In the genomic region with DNA sequence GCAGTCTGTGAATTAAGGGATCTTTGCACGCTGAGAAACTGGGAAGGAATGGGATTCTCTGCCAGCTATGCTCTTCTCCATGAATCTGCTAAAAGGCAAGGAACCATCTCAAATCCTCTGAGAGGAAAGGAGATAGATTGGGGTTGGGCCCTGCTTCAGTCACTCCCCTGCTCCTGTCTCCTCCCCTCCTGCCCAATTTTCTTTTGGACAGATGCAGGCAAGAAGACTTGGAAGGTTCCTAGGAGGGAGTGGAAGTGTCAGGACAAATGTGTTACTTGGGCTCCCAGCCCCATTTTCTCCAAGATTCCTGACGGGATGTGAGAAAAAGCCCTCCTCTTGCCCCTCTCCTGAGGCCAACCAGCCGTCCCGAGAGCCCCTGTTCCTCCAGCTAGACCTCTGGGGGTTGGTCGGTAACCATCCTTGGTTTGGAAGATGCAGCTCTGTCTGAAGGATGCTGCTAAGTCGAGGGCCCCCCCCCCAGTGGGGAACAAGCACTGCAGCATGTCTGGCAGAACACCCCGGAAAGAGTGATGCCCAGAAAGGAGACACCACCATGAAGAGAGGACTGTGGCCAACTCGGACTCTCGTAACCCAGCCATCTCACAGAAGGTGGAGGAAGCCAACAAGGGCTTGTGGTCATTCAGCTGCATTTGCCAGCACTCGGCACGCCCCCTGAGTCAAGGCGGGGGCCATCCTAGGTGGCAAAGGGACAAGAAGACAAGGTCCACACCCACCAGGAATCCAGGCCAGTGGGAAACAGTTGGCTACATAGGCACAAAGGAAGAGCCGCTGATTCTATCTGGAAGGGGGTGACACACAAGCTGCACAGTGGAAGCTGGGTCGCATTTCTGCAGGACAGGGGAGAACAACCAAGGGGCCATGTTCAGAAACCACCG, we compare ENCODE assay signal across 1 cellular context.
TF ChIP-seq lines count a peak whose summit lies in the region.

No MANE protein-coding gene starts in this region.

TF ChIP-seq in IMR-90, 13 proteins besides CTCF, POLR2A, EP300 and RAD21 (continued from another document):
- TF ChIP-seq, protein P1, sequence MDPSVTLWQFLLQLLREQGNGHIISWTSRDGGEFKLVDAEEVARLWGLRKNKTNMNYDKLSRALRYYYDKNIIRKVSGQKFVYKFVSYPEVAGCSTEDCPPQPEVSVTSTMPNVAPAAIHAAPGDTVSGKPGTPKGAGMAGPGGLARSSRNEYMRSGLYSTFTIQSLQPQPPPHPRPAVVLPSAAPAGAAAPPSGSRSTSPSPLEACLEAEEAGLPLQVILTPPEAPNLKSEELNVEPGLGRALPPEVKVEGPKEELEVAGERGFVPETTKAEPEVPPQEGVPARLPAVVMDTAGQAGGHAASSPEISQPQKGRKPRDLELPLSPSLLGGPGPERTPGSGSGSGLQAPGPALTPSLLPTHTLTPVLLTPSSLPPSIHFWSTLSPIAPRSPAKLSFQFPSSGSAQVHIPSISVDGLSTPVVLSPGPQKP (IDR thresholded peaks at IDR 0.05; ENCODE audit: borderline replicate concordance, low read depth, low read length): no peak
- TF ChIP-seq MAFK (IDR thresholded peaks at IDR 0.05; ENCODE audit: low read depth, low read length): no peak
- TF ChIP-seq CEBPB (IDR thresholded peaks at IDR 0.05; ENCODE audit: low read depth, low read length): no peak
- no peak for TF ChIP-seq BHLHE40 (IDR thresholded peaks at IDR 0.05; ENCODE audit: low read depth, low read length)
- no peak for TF ChIP-seq MXI1 (IDR thresholded peaks at IDR 0.05; ENCODE audit: borderline replicate concordance, low read depth, low read length)
- no peak for TF ChIP-seq MAZ (IDR thresholded peaks at IDR 0.05; ENCODE audit: borderline replicate concordance, low read depth, low read length)
- no peak for TF ChIP-seq CHD1 (IDR thresholded peaks at IDR 0.05; ENCODE audit: low read depth, low read length)
- TF ChIP-seq, protein P2, sequence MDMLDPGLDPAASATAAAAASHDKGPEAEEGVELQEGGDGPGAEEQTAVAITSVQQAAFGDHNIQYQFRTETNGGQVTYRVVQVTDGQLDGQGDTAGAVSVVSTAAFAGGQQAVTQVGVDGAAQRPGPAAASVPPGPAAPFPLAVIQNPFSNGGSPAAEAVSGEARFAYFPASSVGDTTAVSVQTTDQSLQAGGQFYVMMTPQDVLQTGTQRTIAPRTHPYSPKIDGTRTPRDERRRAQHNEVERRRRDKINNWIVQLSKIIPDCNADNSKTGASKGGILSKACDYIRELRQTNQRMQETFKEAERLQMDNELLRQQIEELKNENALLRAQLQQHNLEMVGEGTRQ (IDR thresholded peaks at IDR 0.05; ENCODE audit: low read depth, low read length): no peak
- no peak for TF ChIP-seq RCOR1 (IDR thresholded peaks at IDR 0.05; ENCODE audit: insufficient replicate concordance, low read length)
